Comparison of ENCODE assay signal across 11 cellular contexts in genomic region chr6:131400054-131400781, GRCh38.
A peak's percentile ranks its signal among the peaks of the same experiment; 100 is the strongest.
DNase-seq lines count a peak whose midpoint lies in the region; ATAC-seq, FAIRE-seq and TF ChIP-seq lines count a peak whose summit lies in the region.
"Had no signal": no experiment of that assay in that cellular context is flagged by ENCODE, and none has a peak within 500 bp of the region (broad histone marks: within the 10 kb centered on the region; RNA-seq: fewer than 3 reads in every experiment).

No MANE protein-coding gene starts in this region.

- in situ Hi-C loops in HepG2 (cut with HindIII; ENCODE audit: extremely low pct_ligation_motif_present, low pct_unique_long_range_greater_than_20kb), result no loop called here

- peaks cover 26% of the 10 kb centered on the region for H3K4me1 Mint-ChIP-seq in Calu3 (ENCODE audit: low read depth, unreplicated experiment)
- peaks cover 0 to 5% of the 10 kb centered on the region in 2 donors for H3K4me1 Mint-ChIP-seq in natural killer cell treated with Interleukin-12 subunit alpha and Interleukin-12 subunit beta and Interleukin-15 and Interleukin-18, amount 100 ng/mL, for 72 hours (ENCODE audit: low read depth in 2 of 2)

- H3K27me3 ChIP-seq in MG63 (no peaks in the 10 kb centered on the region), HepG2 (ENCODE audit: control insufficient read depth in 1 of 2, insufficient read depth in 2 of 2, low read length in 2 of 2) (0 out of 5 replicates have a peak, but pooled peaks cover 0 to 4% of the 10 kb centered on the region in 2 experiments), colonic mucosa (no peaks in the 10 kb centered on the region)

- H3K36me3 Mint-ChIP-seq in Calu3 (ENCODE audit: insufficient read depth, unreplicated experiment), result no peaks in the 10 kb centered on the region
- H3K36me3 Mint-ChIP-seq in natural killer cell treated with Interleukin-12 subunit alpha and Interleukin-12 subunit beta and Interleukin-15 and Interleukin-18, amount 100 ng/mL, for 72 hours, result no peaks in the 10 kb centered on the region

- 2% methylated on average over 1 of the region's 1 CpG for WGBS in HepG2 (ENCODE audit: low lambda C conversion rate)

- ATAC-seq in HepG2, result no peak
- ATAC-seq in natural killer cell treated with Interleukin-12 subunit alpha and Interleukin-12 subunit beta and Interleukin-15 and Interleukin-18, amount 100 ng/mL, for 72 hours, result no peak
- ATAC-seq: activated CD8-positive, alpha-beta T cell treated with anti-CD3 and anti-CD28 coated beads, Interleukin-2, amount 10 ng/mL, durations not matched to agents 7 days and 5 days; Right ventricle myocardium inferior had no signal

- BruUV-seq in Calu3 (replicated peaks; lab: Mats Ljungman, UMichigan) (no TSS peak), HepG2 (replicated peaks; lab: Mats Ljungman, UMichigan) (no TSS peak)

- peaks cover 6% of the 10 kb centered on the region; the same call in 1 of the 2 replicates for H3K4me1 ChIP-seq in HepG2 (ENCODE audit: insufficient read depth, low read length)
- H3K4me1 ChIP-seq in colonic mucosa, result no peaks in the 10 kb centered on the region

- TF ChIP-seq EP300 in HepG2 (IDR thresholded peaks at IDR 0.05; ENCODE audit: low read depth in 2 of 2, low read length in 2 of 2), result no peak
- no peak for TF ChIP-seq EP300 in HepG2 (CRISPR knock-in tag; IDR thresholded peaks at IDR 0.05; ENCODE audit: borderline replicate concordance)

- no peak for TF ChIP-seq POLR2A in HepG2 (IDR thresholded peaks at IDR 0.05; ENCODE audit: insufficient read depth in 1 of 2, low read depth in 2 of 2, low read length in 2 of 2)

- no peak overlapping the region for H3K9ac ChIP-seq in HepG2 (ENCODE audit: insufficient read depth, low read depth, low read length)
- no peak overlapping the region for H3K9ac ChIP-seq in colonic mucosa (ENCODE audit: low read depth in 2 of 2, low read length in 2 of 2)

- intact Hi-C loops in Calu3 (cut with micrococcal nuclease; ENCODE audit: unreplicated experiment) (no loop called here), HepG2 (cut with micrococcal nuclease; ENCODE audit: unreplicated experiment) (no loop called here), colonic mucosa (cut with DNase I) (no loop called here)

- POLR2A ChIA-PET in HepG2 (lab: Yijun Ruan, JAX), result no interaction called here

- TF ChIP-seq CTCF in Calu3 (IDR thresholded peaks at IDR 0.05; ENCODE audit: unreplicated experiment), result no peak
- no peak for TF ChIP-seq CTCF in HepG2 (CRISPR knock-in tag; IDR thresholded peaks at IDR 0.05)
- no peak for TF ChIP-seq CTCF in colonic mucosa (IDR thresholded peaks at IDR 0.05)

- H3K4me3 Mint-ChIP-seq in Calu3 (ENCODE audit: low read depth, unreplicated experiment), result no peak overlapping the region
- H3K4me3 Mint-ChIP-seq in natural killer cell treated with Interleukin-12 subunit alpha and Interleukin-12 subunit beta and Interleukin-15 and Interleukin-18, amount 100 ng/mL, for 72 hours, result no peak overlapping the region
- H3K4me3 Mint-ChIP-seq: activated CD8-positive, alpha-beta T cell treated with anti-CD3 and anti-CD28 coated beads, Interleukin-2, amount 10 ng/mL, durations not matched to agents 7 days and 5 days had no signal

- H2AFZ ChIP-seq in HepG2 (ENCODE audit: low read length), result no peak overlapping the region

- no peaks in the 10 kb centered on the region for H4K20me1 ChIP-seq in HepG2 (ENCODE audit: insufficient read depth, low read length)

- DNase-seq in Calu3, result peak; percentile 20
- DNase-seq in MG63, result peak; percentile 32
- peak; percentile 42 for DNase-seq in amniotic stem cell (lab: John Stamatoyannopoulos, UW)
- DNase-seq in HepG2 (ENCODE audit: low spot score), result peak; percentile 21
- no peak for DNase-seq in natural killer cell treated with Interleukin-12 subunit alpha and Interleukin-12 subunit beta and Interleukin-15 and Interleukin-18, amount 100 ng/mL, for 72 hours (ENCODE audit: low spot score)
- no peak for DNase-seq in ureter (ENCODE audit: low spot score)
- no peak for DNase-seq in colonic mucosa
- no peak for DNase-seq in iPS-NIHi11 (ENCODE audit: low spot score)
- DNase-seq: activated CD8-positive, alpha-beta T cell treated with anti-CD3 and anti-CD28 coated beads, Interleukin-2, amount 10 ng/mL, durations not matched to agents 7 days and 5 days; MM.1S had no signal

- no peak for TF ChIP-seq RAD21 in HepG2 (CRISPR knock-in tag; IDR thresholded peaks at IDR 0.05)

- H3K27ac Mint-ChIP-seq in Calu3 (ENCODE audit: unreplicated experiment), result no peak overlapping the region
- H3K27ac Mint-ChIP-seq in natural killer cell treated with Interleukin-12 subunit alpha and Interleukin-12 subunit beta and Interleukin-15 and Interleukin-18, amount 100 ng/mL, for 72 hours, result no peak overlapping the region
- H3K27ac Mint-ChIP-seq: activated CD8-positive, alpha-beta T cell treated with anti-CD3 and anti-CD28 coated beads, Interleukin-2, amount 10 ng/mL, durations not matched to agents 7 days and 5 days had no signal

- H3K36me3 ChIP-seq in MG63 (no peaks in the 10 kb centered on the region), HepG2 (replicated peaks in 1 of 2; ENCODE audit: control insufficient read depth in 1 of 2, insufficient read depth in 2 of 2, low read length in 2 of 2) (no peaks in the 10 kb centered on the region), colonic mucosa (no peaks in the 10 kb centered on the region)

- H3K27ac ChIP-seq in HepG2 (ENCODE audit: extremely low read length, insufficient read depth, low read length), result no peak overlapping the region
- H3K27ac ChIP-seq in colonic mucosa, result no peak overlapping the region

- H3K9me3 Mint-ChIP-seq in Calu3 (ENCODE audit: low read depth, unreplicated experiment), result peaks cover 5% of the 10 kb centered on the region
- peaks cover 5% of the 10 kb centered on the region for H3K9me3 Mint-ChIP-seq in natural killer cell treated with Interleukin-12 subunit alpha and Interleukin-12 subunit beta and Interleukin-15 and Interleukin-18, amount 100 ng/mL, for 72 hours

- no peak for FAIRE-seq in HepG2 (lab: Jason Lieb, UNC)

- peaks cover 9% of the 10 kb centered on the region for H3K9me3 ChIP-seq in MG63
- H3K9me3 ChIP-seq in HepG2 (ENCODE audit: low read length), result peaks cover 11% of the 10 kb centered on the region
- H3K9me3 ChIP-seq in colonic mucosa, result no peaks in the 10 kb centered on the region

- CTCF ChIA-PET in Calu3 (lab: Charles Lee) (interaction anchor here (0.9 kb wide), 1 partner anchor 200 kb away, joined by 3 read pairs; no protein-coding TSS in a partner anchor), HepG2 (lab: Yijun Ruan, JAX; ENCODE audit: low intra/inter-chr PET ratio, low total read pairs) (no interaction called here)

- H3K4me3 ChIP-seq in MG63, result no peak overlapping the region
- no peak overlapping the region for H3K4me3 ChIP-seq in HepG2 (replicated peaks in 1 of 3; ENCODE audit: insufficient read depth in 1 of 3, low read depth in 2 of 3, low read length in 3 of 3)
- no peak overlapping the region for H3K4me3 ChIP-seq in colonic mucosa

- H3K27me3 Mint-ChIP-seq in Calu3 (ENCODE audit: unreplicated experiment), result no peaks in the 10 kb centered on the region
- H3K27me3 Mint-ChIP-seq in natural killer cell treated with Interleukin-12 subunit alpha and Interleukin-12 subunit beta and Interleukin-15 and Interleukin-18, amount 100 ng/mL, for 72 hours, result peaks cover 2 to 10% of the 10 kb centered on the region in 2 donors

- no peaks in the 10 kb centered on the region for H3K79me2 ChIP-seq in HepG2 (ENCODE audit: insufficient read depth, low read length)

- no peak overlapping the region for H3K4me2 ChIP-seq in HepG2 (ENCODE audit: low read depth, low read length)

TF ChIP-seq in HepG2, 621 proteins besides CTCF, POLR2A, EP300 and RAD21 (continues in another document):
- TF ChIP-seq SALL1 (CRISPR knock-in tag; IDR thresholded peaks at IDR 0.05), result no peak
- TF ChIP-seq ZBTB42 (CRISPR knock-in tag; IDR thresholded peaks at IDR 0.05), result no peak
- TF ChIP-seq, protein P1, sequence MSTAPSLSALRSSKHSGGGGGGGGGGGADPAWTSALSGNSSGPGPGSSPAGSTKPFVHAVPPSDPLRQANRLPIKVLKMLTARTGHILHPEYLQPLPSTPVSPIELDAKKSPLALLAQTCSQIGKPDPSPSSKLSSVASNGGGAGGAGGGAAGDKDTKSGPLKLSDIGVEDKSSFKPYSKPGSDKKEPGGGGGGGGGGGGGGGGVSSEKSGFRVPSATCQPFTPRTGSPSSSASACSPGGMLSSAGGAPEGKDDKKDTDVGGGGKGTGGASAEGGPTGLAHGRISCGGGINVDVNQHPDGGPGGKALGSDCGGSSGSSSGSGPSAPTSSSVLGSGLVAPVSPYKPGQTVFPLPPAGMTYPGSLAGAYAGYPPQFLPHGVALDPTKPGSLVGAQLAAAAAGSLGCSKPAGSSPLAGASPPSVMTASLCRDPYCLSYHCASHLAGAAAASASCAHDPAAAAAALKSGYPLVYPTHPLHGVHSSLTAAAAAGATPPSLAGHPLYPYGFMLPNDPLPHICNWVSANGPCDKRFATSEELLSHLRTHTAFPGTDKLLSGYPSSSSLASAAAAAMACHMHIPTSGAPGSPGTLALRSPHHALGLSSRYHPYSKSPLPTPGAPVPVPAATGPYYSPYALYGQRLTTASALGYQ (CRISPR knock-in tag; IDR thresholded peaks at IDR 0.05), result no peak
- TF ChIP-seq JARID2 (CRISPR knock-in tag; IDR thresholded peaks at IDR 0.05; ENCODE audit: insufficient replicate concordance), result no peak
- no peak for TF ChIP-seq CREM (IDR thresholded peaks at IDR 0.05)
- no peak for TF ChIP-seq CREM (CRISPR knock-in tag; IDR thresholded peaks at IDR 0.05)
- TF ChIP-seq ZNF138 (CRISPR knock-in tag; IDR thresholded peaks at IDR 0.05; ENCODE audit: low read depth), result no peak
- TF ChIP-seq ZNF775 (CRISPR knock-in tag; IDR thresholded peaks at IDR 0.05; ENCODE audit: borderline replicate concordance), result no peak
- TF ChIP-seq ZKSCAN5 (CRISPR knock-in tag; IDR thresholded peaks at IDR 0.05), result no peak
- TF ChIP-seq CREBL2 (CRISPR knock-in tag; IDR thresholded peaks at IDR 0.05; ENCODE audit: borderline replicate concordance), result no peak
- no peak for TF ChIP-seq ZMYM3 (CRISPR knock-in tag; IDR thresholded peaks at IDR 0.05)
- TF ChIP-seq ZNF616 (CRISPR knock-in tag; IDR thresholded peaks at IDR 0.05; ENCODE audit: low read depth), result no peak
- no peak for TF ChIP-seq ZNF549 (CRISPR knock-in tag; IDR thresholded peaks at IDR 0.05)

Comparison
In these comparisons a context has a peak if more than half of its experiments do, and no peak if none do; other contexts are left out.
1. DNase-seq: peak in Calu3 (single experiment), MG63 (single experiment), amniotic stem cell (single experiment) and HepG2 (single experiment); none in natural killer cell treated with Interleukin-12 subunit alpha and Interleukin-12 subunit beta and Interleukin-15 and Interleukin-18, amount 100 ng/mL, for 72 hours (single experiment), ureter (single experiment), colonic mucosa (single experiment) and iPS-NIHi11 (single experiment).